31 cellular contexts compared by ENCODE assay signal in the genomic region with DNA sequence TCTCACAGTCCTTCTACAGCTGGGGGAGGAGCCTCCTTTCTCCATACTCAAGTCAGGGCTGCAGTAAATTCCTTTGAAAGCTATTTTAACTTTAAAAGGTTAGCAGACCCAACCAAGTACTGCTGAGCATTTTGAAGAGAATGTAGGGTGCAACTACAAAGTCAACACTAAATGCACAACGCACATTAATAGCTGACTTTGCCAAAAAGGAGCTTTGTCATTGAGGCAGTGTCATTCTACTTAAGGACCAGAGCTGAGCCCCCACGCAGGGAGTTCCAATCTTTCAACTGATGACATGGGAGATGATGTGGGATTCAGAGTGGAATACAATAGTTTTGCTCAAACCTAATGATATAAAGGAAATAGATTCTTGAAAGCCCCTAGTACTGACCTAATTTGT. TPM values are rescaled to one million over a fixed set of nuclear protein-coding genes. Genes with fewer than 3 reads are reported as not detected.
DNase-seq lines count a peak whose midpoint lies in the region; ATAC-seq, FAIRE-seq and TF ChIP-seq lines count a peak whose summit lies in the region.
"Had no signal": no experiment of that assay in that cellular context is flagged by ENCODE, and none has a peak within 500 bp of the region (broad histone marks: within the 10 kb centered on the region; RNA-seq: fewer than 3 reads in every experiment).

No MANE protein-coding gene starts in this region.

- H3K79me2 ChIP-seq in K562 (ENCODE audit: control insufficient read depth, insufficient read depth, low read length) (no peaks in the 10 kb centered on the region), HepG2 (ENCODE audit: insufficient read depth, low read length) (no peaks in the 10 kb centered on the region)

- TF ChIP-seq CTCF in A549 (IDR thresholded peaks at IDR 0.05), result no peak
- no peak for TF ChIP-seq CTCF in K562 (IDR thresholded peaks at IDR 0.05 in 2 of 3, conservative IDR thresholded peaks at IDR 0.05 in 1 of 3; ENCODE audit: insufficient read depth in 2 of 3, low read depth in 1 of 3, low read length in 3 of 3)
- TF ChIP-seq CTCF in HepG2 (CRISPR knock-in tag; IDR thresholded peaks at IDR 0.05), result no peak
- TF ChIP-seq CTCF in right lobe of liver (IDR thresholded peaks at IDR 0.05), result no peak
- TF ChIP-seq CTCF in left ventricle myocardium inferior (IDR thresholded peaks at IDR 0.05; ENCODE audit: borderline replicate concordance), result no peak

- H3K4me1 ChIP-seq in A549 (peaks cover 5% of the 10 kb centered on the region; the same call in 1 of the 3 replicates), K562 (replicated peaks in 1 of 2; ENCODE audit: control insufficient read depth in 2 of 2, insufficient read depth in 2 of 2, low read length in 2 of 2) (no peaks in the 10 kb centered on the region; a peak in 1 of 5 replicates), HepG2 (ENCODE audit: insufficient read depth, low read length) (peaks cover 97% of the 10 kb centered on the region), right lobe of liver (peaks cover 0 to 56% (median 27%) of the 10 kb centered on the region in 4 donors), left ventricle myocardium inferior (no peaks in the 10 kb centered on the region)

- TF ChIP-seq RAD21 in A549 (conservative IDR thresholded peaks at IDR 0.05 in 1 of 2, IDR thresholded peaks at IDR 0.05 in 1 of 2) (no peak), K562 (CRISPR knock-in tag; conservative IDR thresholded peaks at IDR 0.05 in 1 of 2, IDR thresholded peaks at IDR 0.05 in 1 of 2) (no peak), HepG2 (CRISPR knock-in tag; IDR thresholded peaks at IDR 0.05) (no peak)

- H3K4me2 ChIP-seq in A549 (no peak overlapping the region), K562 (ENCODE audit: insufficient read depth, low read length) (no peak overlapping the region), HepG2 (ENCODE audit: low read depth, low read length) (no peak overlapping the region)
- H3K4me2 ChIP-seq: BLaER1 had no signal

- H2AFZ ChIP-seq in K562 (ENCODE audit: low read depth, low read length) (no peak overlapping the region), HepG2 (ENCODE audit: low read length) (no peak overlapping the region)

- TF ChIP-seq POLR2A in A549 (IDR thresholded peaks at IDR 0.05; ENCODE audit: low read length) (no peak), K562 (conservative IDR thresholded peaks at IDR 0.05) (no peak), HepG2 (IDR thresholded peaks at IDR 0.05; ENCODE audit: insufficient read depth in 1 of 2, low read depth in 2 of 2, low read length in 2 of 2) (no peak), right lobe of liver (IDR thresholded peaks at IDR 0.05) (no peak)

- in situ Hi-C loops in K562 (cut with MboI), result no loop called here
- in situ Hi-C loops in HepG2 (cut with HindIII; ENCODE audit: extremely low pct_ligation_motif_present, low pct_unique_long_range_greater_than_20kb), result loop anchor here (10.0 to 25.0 kb wide), 2 partner anchors 129 to 1216 kb away; a partner anchor contains a TSS

- no TSS peak for BruUV-seq in K562 (replicated peaks; lab: Mats Ljungman, UMichigan)
- BruUV-seq in HepG2 (replicated peaks; lab: Mats Ljungman, UMichigan), result no TSS peak

- H3K9me1 ChIP-seq in K562 (ENCODE audit: control insufficient read depth, insufficient read depth, low read length), result no peaks in the 10 kb centered on the region

- CTCF ChIA-PET in A549 (lab: Yijun Ruan, JAX), result interaction anchor here (0.6 to 2.8 kb wide), 5 partner anchors 11 to 166 kb away, joined by 3 to 10 read pairs (median 8); no protein-coding TSS in a partner anchor
- CTCF ChIA-PET in K562 (lab: Yijun Ruan, JAX; ENCODE audit: low intra/inter-chr PET ratio), result no interaction called here
- CTCF ChIA-PET in HepG2 (lab: Yijun Ruan, JAX; ENCODE audit: low intra/inter-chr PET ratio, low total read pairs), result no interaction called here

- POLR2A ChIA-PET in A549 (lab: Yijun Ruan, JAX) (no interaction called here), K562 (lab: Yijun Ruan, JAX) (interaction anchor here (0.8 kb wide), 1 partner anchor 9 kb away, joined by 4 read pairs; no protein-coding TSS in a partner anchor), HepG2 (lab: Yijun Ruan, JAX) (interaction anchor here (0.7 to 5.3 kb wide), 15 partner anchors 11 to 96 kb away, joined by 3 to 141 read pairs (median 4); no protein-coding TSS in a partner anchor)

- no peak for ATAC-seq in A549
- no peak for ATAC-seq in K562
- ATAC-seq in HepG2, result no peak
- no peak for ATAC-seq in right lobe of liver

- H3K36me3 ChIP-seq in K562 (ENCODE audit: control insufficient read depth, insufficient read depth, low read length) (no peaks in the 10 kb centered on the region), HepG2 (replicated peaks in 1 of 2; ENCODE audit: control insufficient read depth in 1 of 2, insufficient read depth in 2 of 2, low read length in 2 of 2) (no peaks in the 10 kb centered on the region), right lobe of liver (no peaks in the 10 kb centered on the region), left ventricle myocardium inferior (no peaks in the 10 kb centered on the region)
- H3K36me3 ChIP-seq: BE2C, BLaER1 had no signal

- no peak for DNase-seq in A549 (ENCODE audit: low read depth in 1 of 2, low spot score in 1 of 2)
- DNase-seq in K562 (ENCODE audit: extremely low read depth in 1 of 4, low spot score in 3 of 4), result no peak
- DNase-seq in HepG2 (ENCODE audit: low spot score), result no peak
- no peak for DNase-seq in right lobe of liver
- no peak for DNase-seq in left ventricle myocardium inferior
- no peak for DNase-seq in LoVo (ENCODE audit: low spot score)
- DNase-seq in activated CD4-positive, CD25-positive, alpha-beta regulatory T cell treated with anti-CD3 and anti-CD28 coated beads, Interleukin-2, amount 50 U/mL, for 72 hours, result no peak
- no peak for DNase-seq in stimulated activated CD4-positive, alpha-beta T cell treated with anti-CD3 and anti-CD28 coated beads, Interleukin-15, amount 100 ng/mL, for 24 hours
- DNase-seq: ACHN; BE2C; C1 segment of cervical spinal cord; CD4-positive, alpha-beta memory T cell; CD8-positive, alpha-beta memory T cell; COR-L47; DMS 273 treated with DMSO at 0.1 percent for 48 hours; DMS153; DMS53; DMS79; DND-41; GF-D8 had no signal

- H3K9me3 ChIP-seq in A549 (no peaks in the 10 kb centered on the region), K562 (replicated peaks; ENCODE audit: control insufficient read depth, insufficient read depth, low read depth, low read length) (no peaks in the 10 kb centered on the region), HepG2 (ENCODE audit: low read length) (no peaks in the 10 kb centered on the region), right lobe of liver (no peaks in the 10 kb centered on the region), left ventricle myocardium inferior (replicated peaks) (no peaks in the 10 kb centered on the region)
- H3K9me3 ChIP-seq: BE2C, BLaER1 had no signal

- H3K9ac ChIP-seq in K562 (ENCODE audit: insufficient read depth in 1 of 2, low read depth in 2 of 2, low read length in 2 of 2) (no peak overlapping the region), HepG2 (ENCODE audit: insufficient read depth, low read depth, low read length) (peak overlapping the region; percentile 2; the same call in 1 of the 2 replicates)
- H3K9ac ChIP-seq: BLaER1 had no signal

- H3K27ac ChIP-seq in A549 (no peak overlapping the region), K562 (ENCODE audit: extremely low read depth, low read depth, low read length) (no peak overlapping the region), HepG2 (ENCODE audit: extremely low read length, insufficient read depth, low read length) (peak overlapping the region; percentile 72), right lobe of liver (peak overlapping the region; percentile 28 to 84 (median 65)), left ventricle myocardium inferior (replicated peaks) (no peak overlapping the region)
- H3K27ac ChIP-seq: 22Rv1, BLaER1 had no signal

- 24% methylated on average over 2 of the region's 2 CpGs for WGBS in A549 (ENCODE audit: missing lambda C conversion rate)
- WGBS in K562 (ENCODE audit: insufficient coverage, low coverage, missing lambda C conversion rate), result 0% methylated on average over 2 of the region's 2 CpGs
- WGBS in HepG2 (ENCODE audit: low lambda C conversion rate), result 76% methylated on average over 2 of the region's 2 CpGs
- WGBS in right lobe of liver (ENCODE audit: insufficient coverage, low coverage, low lambda C conversion rate, missing lambda C conversion rate), result 53% methylated on average over 2 of the region's 2 CpGs

- H4K20me1 ChIP-seq in K562 (replicated peaks; ENCODE audit: control insufficient read depth, insufficient read depth, low read length), result no peaks in the 10 kb centered on the region; the same call in 1 of the 2 replicates
- H4K20me1 ChIP-seq in HepG2 (ENCODE audit: insufficient read depth, low read length), result no peaks in the 10 kb centered on the region
- H4K20me1 ChIP-seq: BLaER1 had no signal

- no peak for FAIRE-seq in A549 (lab: Jason Lieb, UNC)
- FAIRE-seq in K562 (lab: Jason Lieb, UNC), result no peak
- FAIRE-seq in HepG2 (lab: Jason Lieb, UNC), result no peak
- FAIRE-seq: G401.6, GM12891, GM19239 had no signal

- TF ChIP-seq EP300 in A549 (IDR thresholded peaks at IDR 0.05) (no peak), K562 (IDR thresholded peaks at IDR 0.05; ENCODE audit: low read length) (no peak), HepG2 (IDR thresholded peaks at IDR 0.05; ENCODE audit: low read depth in 2 of 2, low read length in 2 of 2) (no peak), HepG2 (CRISPR knock-in tag; IDR thresholded peaks at IDR 0.05; ENCODE audit: borderline replicate concordance) (no peak)

- H3K4me3 ChIP-seq in A549 (no peak overlapping the region), K562 (no peak overlapping the region), HepG2 (replicated peaks in 1 of 3; ENCODE audit: insufficient read depth in 1 of 3, low read depth in 2 of 3, low read length in 3 of 3) (no peak overlapping the region), right lobe of liver (no peak overlapping the region), left ventricle myocardium inferior (no peak overlapping the region)
- H3K4me3 ChIP-seq: BLaER1 had no signal

- H3K27me3 ChIP-seq in K562 (ENCODE audit: control insufficient read depth in 2 of 2, insufficient read depth in 2 of 2, low read length in 2 of 2) (peaks cover 2 to 3% of the 10 kb centered on the region in 2 experiments; a peak in 3 of 5 replicates), HepG2 (ENCODE audit: control insufficient read depth in 1 of 2, insufficient read depth in 2 of 2, low read length in 2 of 2) (no peaks in the 10 kb centered on the region), right lobe of liver (no peaks in the 10 kb centered on the region), left ventricle myocardium inferior (ENCODE audit: low read depth) (no peaks in the 10 kb centered on the region)
- H3K27me3 ChIP-seq: BE2C, BLaER1 had no signal

- intact Hi-C loops in K562 (cut with micrococcal nuclease) (no loop called here), HepG2 (cut with micrococcal nuclease; ENCODE audit: unreplicated experiment) (no loop called here), right lobe of liver (cut with DNase I) (no loop called here), left ventricle myocardium inferior (cut with micrococcal nuclease) (no loop called here)

RNA-seq across cellular contexts. Expression of a gene that starts 20.3 kb away (rescaled TPM):
- polyA plus RNA-seq in A549 (2011; rRNA removed) (not detected in 2 replicates), A549 (2017; fragmentation: RNase III; extraction: RNeasy Plus Mini Kit Qiagen cat#74134 plus additional on column Dnase treatment) (not detected in 3 replicates), K562 (2011; rRNA removed) (not detected in 2 replicates), K562 (2014; fragmentation: Illumina TruSeq; extraction: Trizol) (not detected in 2 replicates), K562 (2014; fragmentation: Nextera tagmentation; extraction: Ambion mirVana) (not detected), K562 (2014; rRNA removed) (not detected in 2 replicates), HepG2 (2011; rRNA removed) (0.78 and 1.1 TPM in 2 replicates)
- polyA plus RNA-seq in A549 (2012; cell fraction: cytosol; rRNA removed), result not detected in 2 replicates
- not detected in 2 replicates for polyA plus RNA-seq in A549 (2012; cell fraction: nucleus; rRNA removed)
- not detected in 2 replicates for polyA minus RNA-seq in A549 (2011; rRNA and poly(A)+ RNA removed)
- total RNA-seq in K562 (2011; cell fraction: chromatin; rRNA removed; ENCODE audit: low replicate concordance), result not detected in 2 replicates
- not detected in 2 replicates for total RNA-seq in K562 (2011; cell fraction: nucleolus; rRNA removed)
- not detected in 2 replicates for total RNA-seq in K562 (2011; cell fraction: nucleoplasm; rRNA removed)
- total RNA-seq in K562 (2014; rRNA removed) (not detected in 2 replicates), K562 (2014; rRNA removed; fragmentation: Illumina TruSeq; extraction: Trizol) (not detected in 2 replicates), K562 (2015; rRNA removed; fragmentation: Illumina TruSeq; extraction: Trizol) (not detected in 2 replicates), K562 (2021) (not detected in 2 replicates), HepG2 (2016; rRNA removed; fragmentation: Illumina TruSeq; extraction: Trizol) (1.3 and 1.8 TPM in 2 replicates), right lobe of liver (under 1 TPM; 0.18 to 0.83 (median 0.49) TPM), left ventricle myocardium inferior (not detected)
- not detected in 2 replicates for polyA plus RNA-seq in K562 (2011; cell fraction: cytosol; rRNA removed)
- polyA plus RNA-seq in K562 (2011; cell fraction: nucleus; rRNA removed), result not detected in 2 replicates
- not detected in 2 replicates for polyA plus RNA-seq in K562 (2012)
- not detected in 2 replicates for polyA minus RNA-seq in K562 (2011; rRNA and poly(A)+ RNA removed)
- not detected in 2 replicates for polyA minus RNA-seq in K562 (2011; cell fraction: cytosol; rRNA and poly(A)+ RNA removed)
- not detected in 2 replicates for polyA minus RNA-seq in K562 (2011; cell fraction: nucleus; rRNA and poly(A)+ RNA removed)
- 0.61 and 0.71 TPM in 2 replicates for total RNA-seq in HepG2 (2016; cell fraction: cytosol; rRNA removed; fragmentation: Illumina TruSeq; extraction: Trizol; ENCODE audit: low read depth)
- 1.5 and 1.9 TPM in 2 replicates for total RNA-seq in HepG2 (2016; cell fraction: insoluble cytoplasmic fraction; rRNA removed; fragmentation: Illumina TruSeq; extraction: Trizol)
- total RNA-seq in HepG2 (2016; cell fraction: membrane; rRNA removed; fragmentation: Illumina TruSeq; extraction: Trizol), result 1.0 and 1.4 TPM in 2 replicates
- 2.4 and 2.8 TPM in 2 replicates for total RNA-seq in HepG2 (2016; cell fraction: nucleus; rRNA removed; fragmentation: Illumina TruSeq; extraction: Trizol)
- polyA plus RNA-seq in HepG2 (2011; cell fraction: cytosol; rRNA removed), result 0.48 and 0.63 TPM in 2 replicates
- 1.3 and 1.7 TPM in 2 replicates for polyA plus RNA-seq in HepG2 (2011; cell fraction: nucleus; rRNA removed)
- polyA plus RNA-seq in HepG2 (2012), result 0.68 and 1.6 TPM in 2 replicates
- polyA plus RNA-seq in HepG2 (2016; cell fraction: cytosol; fragmentation: Illumina TruSeq; extraction: Trizol; ENCODE audit: low read depth), result 0.19 and 0.38 TPM in 2 replicates
- 1.3 and 1.6 TPM in 2 replicates for polyA plus RNA-seq in HepG2 (2016; cell fraction: insoluble cytoplasmic fraction; fragmentation: Illumina TruSeq; extraction: Trizol; ENCODE audit: low read depth)
- polyA plus RNA-seq in HepG2 (2016; cell fraction: membrane; fragmentation: Illumina TruSeq; extraction: Trizol; ENCODE audit: low read depth), result 0.73 and 0.96 TPM in 2 replicates
- 4.3 and 5.3 TPM in 2 replicates for polyA plus RNA-seq in HepG2 (2016; cell fraction: nucleus; fragmentation: Illumina TruSeq; extraction: Trizol; ENCODE audit: insufficient read depth, low read depth)
- polyA minus RNA-seq in HepG2 (2011; rRNA and poly(A)+ RNA removed; ENCODE audit: low replicate concordance), result 0.66 TPM in 1 of 2 replicates, not detected in the other
- polyA minus RNA-seq in HepG2 (2011; cell fraction: cytosol; rRNA and poly(A)+ RNA removed), result 0.40 TPM in 1 of 2 replicates, not detected in the other
- polyA minus RNA-seq in HepG2 (2011; cell fraction: nucleus; rRNA and poly(A)+ RNA removed), result 0.52 and 0.99 TPM in 2 replicates
- total RNA-seq: A172; A673; CD4-positive, alpha-beta memory T cell; CD4-positive, CD25-positive, alpha-beta regulatory T cell; CD8-positive, alpha-beta memory T cell; Daoy had no signal
- polyA plus RNA-seq: AG04450; CD14-positive monocyte; CD4-positive, alpha-beta memory T cell; CD4-positive, CD25-positive, alpha-beta regulatory T cell; CD8-positive, alpha-beta memory T cell had no signal

Comparison
In these comparisons a context has a peak if more than half of its experiments do, and no peak if none do; other contexts are left out.
1. H3K27ac ChIP-seq: peak in HepG2 (single experiment) and right lobe of liver (3 of 3); none in A549 (0 of 2), K562 (single experiment) and left ventricle myocardium inferior (single experiment).